ENCODE assay signal across 8 cellular contexts in genomic region chrX:120468071-120468470, GRCh38. TPM values are rescaled to one million over a fixed set of nuclear protein-coding genes. Genes with fewer than 3 reads are reported as not detected.
DNase-seq lines count a peak whose midpoint lies in the region; TF ChIP-seq lines count a peak whose summit lies in the region.

No MANE protein-coding gene starts in this region.

- peak overlapping the region; percentile 91 for H3K27ac Mint-ChIP-seq in activated naive CD4-positive, alpha-beta T cell treated with anti-CD3 and anti-CD28 coated beads for 36 hours
- peak overlapping the region; percentile 90 for H3K27ac Mint-ChIP-seq in activated naive CD8-positive, alpha-beta T cell treated with anti-CD3 and anti-CD28 coated beads for 36 hours
- H3K27ac Mint-ChIP-seq in type B pancreatic cell: peak overlapping the region; percentile 96

- CTCF ChIA-PET in activated naive CD4-positive, alpha-beta T cell treated with anti-CD3 and anti-CD28 coated beads for 36 hours (lab: Charles Lee): interaction anchor here (1.1 kb wide), 1 partner anchor 11 kb away, joined by 5 read pairs; no protein-coding TSS in a partner anchor

- peaks cover 0 to 22% (median 8%) of the 10 kb centered on the region in 4 donors for H3K4me1 ChIP-seq in liver (ENCODE audit: control insufficient read depth in 4 of 4, insufficient read depth in 4 of 4, low read length in 3 of 4)

- H3K36me3 ChIP-seq in liver (ENCODE audit: control insufficient read depth in 4 of 4, insufficient read depth in 3 of 4, low read depth in 1 of 4, low read length in 3 of 4): no peaks in the 10 kb centered on the region

- peak overlapping the region; percentile 69 to 85 (median 79) for H3K4me3 ChIP-seq in liver (ENCODE audit: low read depth in 1 of 3, low read length in 3 of 3)

- H3K9me3 Mint-ChIP-seq in activated naive CD4-positive, alpha-beta T cell treated with anti-CD3 and anti-CD28 coated beads for 36 hours: no peaks in the 10 kb centered on the region
- H3K9me3 Mint-ChIP-seq in activated naive CD8-positive, alpha-beta T cell treated with anti-CD3 and anti-CD28 coated beads for 36 hours: no peaks in the 10 kb centered on the region
- no peaks in the 10 kb centered on the region for H3K9me3 Mint-ChIP-seq in type B pancreatic cell

- DNase-seq in activated naive CD4-positive, alpha-beta T cell treated with anti-CD3 and anti-CD28 coated beads for 36 hours: peak; percentile 35
- DNase-seq in activated naive CD4-positive, alpha-beta T cell (lab: John Stamatoyannopoulos, UW): no peak
- no peak for DNase-seq in activated naive CD8-positive, alpha-beta T cell treated with anti-CD3 and anti-CD28 coated beads for 36 hours
- DNase-seq in type B pancreatic cell (ENCODE audit: extremely low spot score, unreplicated experiment) (no peak), NCI-H1436 treated with DMSO at 0.1 percent for 48 hours (lab: John Stamatoyannopoulos, UW) (no peak), NCI-H2029 (lab: John Stamatoyannopoulos, UW) (no peak), NCI-H2227 treated with DMSO at 0.1 percent for 48 hours (lab: John Stamatoyannopoulos, UW) (no peak)

- H3K4me1 Mint-ChIP-seq in activated naive CD4-positive, alpha-beta T cell treated with anti-CD3 and anti-CD28 coated beads for 36 hours (ENCODE audit: low read depth): peaks cover 18% of the 10 kb centered on the region
- H3K4me1 Mint-ChIP-seq in activated naive CD8-positive, alpha-beta T cell treated with anti-CD3 and anti-CD28 coated beads for 36 hours: peaks cover 19% of the 10 kb centered on the region
- H3K4me1 Mint-ChIP-seq in type B pancreatic cell (ENCODE audit: unreplicated experiment): peaks cover 5% of the 10 kb centered on the region

- TF ChIP-seq CTCF in liver (IDR thresholded peaks at IDR 0.05; ENCODE audit: low read depth, low read length, missing input control) (no peak), type B pancreatic cell (conservative IDR thresholded peaks at IDR 0.05) (no peak)

- no peaks in the 10 kb centered on the region for H3K9me3 ChIP-seq in liver (ENCODE audit: control insufficient read depth in 4 of 4, low read length in 3 of 4)

- 6% methylated on average over 4 of the region's 4 CpGs for WGBS in liver

- no peaks in the 10 kb centered on the region for H3K36me3 Mint-ChIP-seq in activated naive CD4-positive, alpha-beta T cell treated with anti-CD3 and anti-CD28 coated beads for 36 hours (ENCODE audit: low read depth)
- peaks cover 3% of the 10 kb centered on the region for H3K36me3 Mint-ChIP-seq in activated naive CD8-positive, alpha-beta T cell treated with anti-CD3 and anti-CD28 coated beads for 36 hours
- peaks cover 5% of the 10 kb centered on the region for H3K36me3 Mint-ChIP-seq in type B pancreatic cell

- intact Hi-C loops in activated naive CD4-positive, alpha-beta T cell treated with anti-CD3 and anti-CD28 coated beads for 36 hours (cut with micrococcal nuclease): loop anchor here (1.0 to 5.0 kb wide), 4 partner anchors 11 to 218 kb away; partner anchors contain the start of genes CUL4B and ZBTB33

- H3K27ac ChIP-seq in liver (ENCODE audit: low read depth in 1 of 2, low read length in 2 of 2): peak overlapping the region; percentile 90 to 96

- peak overlapping the region; percentile 67 to 96 for H3K9ac ChIP-seq in liver (ENCODE audit: low read depth in 1 of 2, low read length in 2 of 2)

- no peak for TF ChIP-seq RAD21 in liver (IDR thresholded peaks at IDR 0.05)

- no peaks in the 10 kb centered on the region for H3K27me3 ChIP-seq in liver (ENCODE audit: control insufficient read depth in 4 of 4, insufficient read depth in 4 of 4, low read length in 3 of 4)

- H3K4me3 Mint-ChIP-seq in activated naive CD4-positive, alpha-beta T cell treated with anti-CD3 and anti-CD28 coated beads for 36 hours: peak overlapping the region; percentile 86
- H3K4me3 Mint-ChIP-seq in activated naive CD8-positive, alpha-beta T cell treated with anti-CD3 and anti-CD28 coated beads for 36 hours: peak overlapping the region; percentile 97
- peak overlapping the region; percentile 94 for H3K4me3 Mint-ChIP-seq in type B pancreatic cell

- H3K27me3 Mint-ChIP-seq in activated naive CD4-positive, alpha-beta T cell treated with anti-CD3 and anti-CD28 coated beads for 36 hours (ENCODE audit: low read depth): no peaks in the 10 kb centered on the region
- no peaks in the 10 kb centered on the region for H3K27me3 Mint-ChIP-seq in activated naive CD8-positive, alpha-beta T cell treated with anti-CD3 and anti-CD28 coated beads for 36 hours
- no peaks in the 10 kb centered on the region for H3K27me3 Mint-ChIP-seq in type B pancreatic cell

TF ChIP-seq in liver, 16 proteins besides CTCF, POLR2A, EP300 and RAD21:
- TF ChIP-seq FOXA2 (IDR thresholded peaks at IDR 0.05) (no peak), FOXA1 (IDR thresholded peaks at IDR 0.05) (no peak), MAX (IDR thresholded peaks at IDR 0.05) (no peak), ATF3 (IDR thresholded peaks at IDR 0.05) (no peak), NR2F2 (IDR thresholded peaks at IDR 0.05) (no peak)

RNA-seq across cellular contexts. Expression of gene LAMP2, which starts 1.0 kb away (rescaled TPM):
- total RNA-seq in activated naive CD4-positive, alpha-beta T cell treated with anti-CD3 and anti-CD28 coated beads for 36 hours: 10 to 100 TPM; 37.9 to 38.0 TPM
- 10 to 100 TPM; 30.3 to 31.4 TPM for total RNA-seq in activated naive CD8-positive, alpha-beta T cell treated with anti-CD3 and anti-CD28 coated beads for 36 hours
- total RNA-seq in liver (100 to 1,000 TPM in 1 of 2 donors, 10 to 100 TPM in 1; 80.0 to 111 TPM), type B pancreatic cell (ENCODE audit: low replicate concordance) (82.9 and 120 TPM in 2 replicates)
- 100 to 1,000 TPM; 128 to 140 TPM for polyA plus RNA-seq in liver
